ENCODE assay signal across 1 cellular context in the genomic region with DNA sequence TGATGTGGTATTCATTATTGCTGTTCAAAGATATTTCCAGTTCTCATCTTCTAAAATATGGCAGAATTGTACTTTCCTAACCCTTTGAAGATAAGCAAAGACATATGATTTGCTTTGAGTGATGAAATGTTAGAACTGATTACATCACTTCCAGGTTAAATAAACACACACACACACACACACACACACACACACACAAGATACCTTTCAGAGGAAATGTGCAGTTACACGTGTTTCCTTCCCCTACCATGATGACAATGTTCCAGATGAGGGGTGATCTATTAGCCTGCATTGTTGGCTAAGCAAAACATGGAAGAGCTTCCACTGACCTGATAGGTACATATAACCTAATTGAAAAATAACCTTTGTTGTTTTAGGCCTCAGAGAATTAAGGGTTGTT.
TF ChIP-seq lines count a peak whose summit lies in the region.

No MANE protein-coding gene starts in this region.

TF ChIP-seq in HEK293, 187 proteins besides CTCF, POLR2A, EP300 and RAD21 (continued from another document):
- TF ChIP-seq ZNF449 (tag by site-specific recombination; IDR thresholded peaks at IDR 0.05) = no peak
- no peak for TF ChIP-seq ZNF677 (tag by site-specific recombination; IDR thresholded peaks at IDR 0.05)
- 0 out of 2 replicates have a peak, but pooled peaks have one; percentile 26 for TF ChIP-seq ZNF629 (tag by site-specific recombination; IDR thresholded peaks at IDR 0.05)
- no peak for TF ChIP-seq ZBTB49 (tag by site-specific recombination; IDR thresholded peaks at IDR 0.05; ENCODE audit: low read depth)
- no peak for TF ChIP-seq GLI2 (tag by site-specific recombination; IDR thresholded peaks at IDR 0.05; ENCODE audit: borderline replicate concordance, low read depth)
- TF ChIP-seq, protein P1, sequence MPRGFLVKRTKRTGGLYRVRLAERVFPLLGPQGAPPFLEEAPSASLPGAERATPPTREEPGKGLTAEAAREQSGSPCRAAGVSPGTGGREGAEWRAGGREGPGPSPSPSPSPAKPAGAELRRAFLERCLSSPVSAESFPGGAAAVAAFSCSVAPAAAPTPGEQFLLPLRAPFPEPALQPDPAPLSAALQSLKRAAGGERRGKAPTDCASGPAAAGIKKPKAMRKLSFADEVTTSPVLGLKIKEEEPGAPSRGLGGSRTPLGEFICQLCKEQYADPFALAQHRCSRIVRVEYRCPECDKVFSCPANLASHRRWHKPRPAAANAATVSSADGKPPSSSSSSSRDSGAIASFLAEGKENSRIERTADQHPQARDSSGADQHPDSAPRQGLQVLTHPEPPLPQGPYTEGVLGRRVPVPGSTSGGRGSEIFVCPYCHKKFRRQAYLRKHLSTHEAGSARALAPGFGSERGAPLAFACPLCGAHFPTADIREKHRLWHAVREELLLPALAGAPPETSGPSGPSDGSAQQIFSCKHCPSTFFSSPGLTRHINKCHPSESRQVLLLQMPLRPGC (tag by site-specific recombination; IDR thresholded peaks at IDR 0.05) = no peak
- peak; percentile 68; the same call in 1 of the 2 replicates for TF ChIP-seq ZNF112 (tag by site-specific recombination; IDR thresholded peaks at IDR 0.05)
- TF ChIP-seq ZNF621 (tag by site-specific recombination; IDR thresholded peaks at IDR 0.05) = no peak
- TF ChIP-seq, protein P2, sequence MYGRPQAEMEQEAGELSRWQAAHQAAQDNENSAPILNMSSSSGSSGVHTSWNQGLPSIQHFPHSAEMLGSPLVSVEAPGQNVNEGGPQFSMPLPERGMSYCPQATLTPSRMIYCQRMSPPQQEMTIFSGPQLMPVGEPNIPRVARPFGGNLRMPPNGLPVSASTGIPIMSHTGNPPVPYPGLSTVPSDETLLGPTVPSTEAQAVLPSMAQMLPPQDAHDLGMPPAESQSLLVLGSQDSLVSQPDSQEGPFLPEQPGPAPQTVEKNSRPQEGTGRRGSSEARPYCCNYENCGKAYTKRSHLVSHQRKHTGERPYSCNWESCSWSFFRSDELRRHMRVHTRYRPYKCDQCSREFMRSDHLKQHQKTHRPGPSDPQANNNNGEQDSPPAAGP (tag by site-specific recombination; IDR thresholded peaks at IDR 0.05) = no peak
- peak; percentile 82; the same call in 1 of the 2 replicates for TF ChIP-seq ZNF169 (tag by site-specific recombination; IDR thresholded peaks at IDR 0.05)
- no peak for TF ChIP-seq ZNF776 (tag by site-specific recombination; IDR thresholded peaks at IDR 0.05; ENCODE audit: borderline replicate concordance)
- TF ChIP-seq ZFP3 (tag by site-specific recombination; IDR thresholded peaks at IDR 0.05; ENCODE audit: low read depth) = no peak
- 0 out of 2 replicates have a peak, but pooled peaks have one; percentile 41 for TF ChIP-seq ZNF248 (tag by site-specific recombination; IDR thresholded peaks at IDR 0.05)
- TF ChIP-seq, protein P3, sequence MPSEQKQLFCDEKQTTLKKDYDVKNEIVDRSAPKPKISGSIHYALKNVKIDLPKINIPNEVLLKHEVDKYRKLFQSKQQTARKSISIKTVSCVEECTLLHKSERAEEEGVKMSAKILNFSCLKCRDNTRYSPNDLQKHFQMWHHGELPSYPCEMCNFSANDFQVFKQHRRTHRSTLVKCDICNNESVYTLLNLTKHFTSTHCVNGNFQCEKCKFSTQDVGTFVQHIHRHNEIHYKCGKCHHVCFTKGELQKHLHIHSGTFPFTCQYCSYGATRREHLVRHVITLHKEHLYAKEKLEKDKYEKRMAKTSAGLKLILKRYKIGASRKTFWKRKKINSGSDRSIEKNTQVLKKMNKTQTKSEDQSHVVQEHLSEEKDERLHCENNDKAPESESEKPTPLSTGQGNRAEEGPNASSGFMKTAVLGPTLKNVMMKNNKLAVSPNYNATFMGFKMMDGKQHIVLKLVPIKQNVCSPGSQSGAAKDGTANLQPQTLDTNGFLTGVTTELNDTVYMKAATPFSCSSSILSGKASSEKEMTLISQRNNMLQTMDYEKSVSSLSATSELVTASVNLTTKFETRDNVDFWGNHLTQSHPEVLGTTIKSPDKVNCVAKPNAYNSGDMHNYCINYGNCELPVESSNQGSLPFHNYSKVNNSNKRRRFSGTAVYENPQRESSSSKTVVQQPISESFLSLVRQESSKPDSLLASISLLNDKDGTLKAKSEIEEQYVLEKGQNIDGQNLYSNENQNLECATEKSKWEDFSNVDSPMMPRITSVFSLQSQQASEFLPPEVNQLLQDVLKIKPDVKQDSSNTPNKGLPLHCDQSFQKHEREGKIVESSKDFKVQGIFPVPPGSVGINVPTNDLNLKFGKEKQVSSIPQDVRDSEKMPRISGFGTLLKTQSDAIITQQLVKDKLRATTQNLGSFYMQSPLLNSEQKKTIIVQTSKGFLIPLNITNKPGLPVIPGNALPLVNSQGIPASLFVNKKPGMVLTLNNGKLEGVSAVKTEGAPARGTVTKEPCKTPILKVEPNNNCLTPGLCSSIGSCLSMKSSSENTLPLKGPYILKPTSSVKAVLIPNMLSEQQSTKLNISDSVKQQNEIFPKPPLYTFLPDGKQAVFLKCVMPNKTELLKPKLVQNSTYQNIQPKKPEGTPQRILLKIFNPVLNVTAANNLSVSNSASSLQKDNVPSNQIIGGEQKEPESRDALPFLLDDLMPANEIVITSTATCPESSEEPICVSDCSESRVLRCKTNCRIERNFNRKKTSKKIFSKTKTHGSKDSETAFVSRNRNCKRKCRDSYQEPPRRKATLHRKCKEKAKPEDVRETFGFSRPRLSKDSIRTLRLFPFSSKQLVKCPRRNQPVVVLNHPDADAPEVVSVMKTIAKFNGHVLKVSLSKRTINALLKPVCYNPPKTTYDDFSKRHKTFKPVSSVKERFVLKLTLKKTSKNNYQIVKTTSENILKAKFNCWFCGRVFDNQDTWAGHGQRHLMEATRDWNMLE (tag by site-specific recombination; conservative IDR thresholded peaks at IDR 0.05; ENCODE audit: low read depth) = 0 out of 2 replicates have a peak, but pooled peaks have one; percentile 40
- TF ChIP-seq HOXA7 (CRISPR knock-in tag; IDR thresholded peaks at IDR 0.05; ENCODE audit: borderline replicate concordance) = no peak
- TF ChIP-seq SALL2 (tag by site-specific recombination; IDR thresholded peaks at IDR 0.05; ENCODE audit: borderline replicate concordance) = 0 out of 2 replicates have a peak, but pooled peaks have one; percentile 54
- no peak for TF ChIP-seq GLIS1 (tag by site-specific recombination; IDR thresholded peaks at IDR 0.05)
- no peak for TF ChIP-seq ZFP41 (tag by site-specific recombination; IDR thresholded peaks at IDR 0.05; ENCODE audit: borderline replicate concordance)
- TF ChIP-seq ZNF292 (tag by site-specific recombination; IDR thresholded peaks at IDR 0.05; ENCODE audit: borderline replicate concordance, low read depth) = no peak
- TF ChIP-seq ZNF548 (tag by site-specific recombination; IDR thresholded peaks at IDR 0.05) = 0 out of 2 replicates have a peak, but pooled peaks have one; percentile 31
- TF ChIP-seq ZNF701 (tag by site-specific recombination; IDR thresholded peaks at IDR 0.05) = no peak
- TF ChIP-seq ZNF138 (tag by site-specific recombination; IDR thresholded peaks at IDR 0.05; ENCODE audit: borderline replicate concordance) = no peak
- no peak for TF ChIP-seq ZNF585B (tag by site-specific recombination; IDR thresholded peaks at IDR 0.05)
- TF ChIP-seq ZNF530 (tag by site-specific recombination; IDR thresholded peaks at IDR 0.05; ENCODE audit: low read depth) = no peak
- TF ChIP-seq ZNF596 (tag by site-specific recombination; IDR thresholded peaks at IDR 0.05) = no peak
- 0 out of 2 replicates have a peak, but pooled peaks have one; percentile 55 for TF ChIP-seq ZNF148 (tag by site-specific recombination; IDR thresholded peaks at IDR 0.05; ENCODE audit: borderline replicate concordance)
- TF ChIP-seq, protein P4, sequence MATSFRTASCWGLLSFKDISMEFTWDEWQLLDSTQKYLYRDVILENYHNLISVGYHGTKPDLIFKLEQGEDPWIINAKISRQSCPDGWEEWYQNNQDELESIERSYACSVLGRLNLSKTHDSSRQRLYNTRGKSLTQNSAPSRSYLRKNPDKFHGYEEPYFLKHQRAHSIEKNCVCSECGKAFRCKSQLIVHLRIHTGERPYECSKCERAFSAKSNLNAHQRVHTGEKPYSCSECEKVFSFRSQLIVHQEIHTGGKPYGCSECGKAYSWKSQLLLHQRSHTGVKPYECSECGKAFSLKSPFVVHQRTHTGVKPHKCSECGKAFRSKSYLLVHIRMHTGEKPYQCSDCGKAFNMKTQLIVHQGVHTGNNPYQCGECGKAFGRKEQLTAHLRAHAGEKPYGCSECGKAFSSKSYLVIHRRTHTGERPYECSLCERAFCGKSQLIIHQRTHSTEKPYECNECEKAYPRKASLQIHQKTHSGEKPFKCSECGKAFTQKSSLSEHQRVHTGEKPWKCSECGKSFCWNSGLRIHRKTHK (tag by site-specific recombination; IDR thresholded peaks at IDR 0.05) = peak; percentile 43; the same call in 1 of the 2 replicates
- TF ChIP-seq ZNF664 (tag by site-specific recombination; IDR thresholded peaks at IDR 0.05) = no peak
- TF ChIP-seq ZNF157 (tag by site-specific recombination; IDR thresholded peaks at IDR 0.05) = 0 out of 2 replicates have a peak, but pooled peaks have one; percentile 19
- TF ChIP-seq, protein P5, sequence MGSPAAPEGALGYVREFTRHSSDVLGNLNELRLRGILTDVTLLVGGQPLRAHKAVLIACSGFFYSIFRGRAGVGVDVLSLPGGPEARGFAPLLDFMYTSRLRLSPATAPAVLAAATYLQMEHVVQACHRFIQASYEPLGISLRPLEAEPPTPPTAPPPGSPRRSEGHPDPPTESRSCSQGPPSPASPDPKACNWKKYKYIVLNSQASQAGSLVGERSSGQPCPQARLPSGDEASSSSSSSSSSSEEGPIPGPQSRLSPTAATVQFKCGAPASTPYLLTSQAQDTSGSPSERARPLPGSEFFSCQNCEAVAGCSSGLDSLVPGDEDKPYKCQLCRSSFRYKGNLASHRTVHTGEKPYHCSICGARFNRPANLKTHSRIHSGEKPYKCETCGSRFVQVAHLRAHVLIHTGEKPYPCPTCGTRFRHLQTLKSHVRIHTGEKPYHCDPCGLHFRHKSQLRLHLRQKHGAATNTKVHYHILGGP (tag by site-specific recombination; IDR thresholded peaks at IDR 0.05) = peak; percentile 69
- TF ChIP-seq ZNF658 (tag by site-specific recombination; IDR thresholded peaks at IDR 0.05) = no peak
- TF ChIP-seq ZFP69B (tag by site-specific recombination; IDR thresholded peaks at IDR 0.05) = no peak
TF ChIP-seq in HEK293: peak in this region for 17.
